In genomic region chr17:17794382-17794781, GRCh38 we compare ENCODE assay signal across 19 cellular contexts.
"Had no signal": no experiment of that assay in that cellular context is flagged by ENCODE, and none has a peak within 500 bp of the region (broad histone marks: within the 10 kb centered on the region; RNA-seq: fewer than 3 reads in every experiment).

No MANE protein-coding gene starts in this region.

- H3K27ac ChIP-seq: ascending aorta, breast epithelium, epithelial cell of prostate, ovary, SJSA1, tibial artery had no signal

- H3K4me3 ChIP-seq: ascending aorta, breast epithelium, ovary, SJSA1, spleen, tibial artery had no signal

- H3K27ac Mint-ChIP-seq: activated B cell treated with CpG ODN at 0.5 μM for 24 hours had no signal

- H3K9me3 Mint-ChIP-seq: activated B cell treated with CpG ODN at 0.5 μM for 24 hours; activated naive CD4-positive, alpha-beta T cell treated with anti-CD3 and anti-CD28 coated beads, Interleukin-2, amount 10 ng/mL, durations not matched to agents 7 days and 5 days; activated T-cell treated with anti-CD3 and anti-CD28 coated beads, Interleukin-2, amount 50 U/mL, for 4 hours had no signal

- H3K27me3 ChIP-seq: ascending aorta, breast epithelium, ovary, SJSA1, spleen, tibial artery had no signal

- DNase-seq: activated B cell treated with CpG ODN at 0.5 μM for 24 hours; activated CD4-positive, alpha-beta T cell treated with anti-CD3 and anti-CD28 coated beads for 4 hours; activated CD8-positive, alpha-beta memory T cell treated with anti-CD3 and anti-CD28 coated beads, Interleukin-2, amount 50 U/mL, for 4 hours; activated effector memory CD4-positive, alpha-beta T cell treated with Interleukin-2 at 50 U/mL for 16 hours; activated naive CD4-positive, alpha-beta T cell treated with anti-CD3 and anti-CD28 coated beads, Interleukin-2, amount 10 ng/mL, durations not matched to agents 7 days and 5 days; activated T-cell treated with anti-CD3 and anti-CD28 coated beads, Interleukin-2, amount 50 U/mL, for 4 hours; dermis blood vessel endothelial cell; foreskin fibroblast; islet precursor cell; midbrain; ovary; stimulated activated CD4-positive, alpha-beta T cell treated with anti-CD3 and anti-CD28 coated beads, Interleukin-4, amount 100 ng/mL, for 4 hours; stimulated activated naive CD4-positive, alpha-beta T cell treated with Interleukin-2 at 50 U/mL for 16 hours; tibial artery had no signal

- ATAC-seq: activated T-cell treated with anti-CD3 and anti-CD28 coated beads, Interleukin-2, amount 50 U/mL, for 4 hours had no signal

- H3K9me3 ChIP-seq: ascending aorta, breast epithelium, ovary, SJSA1, spleen, tibial artery had no signal

- H3K36me3 ChIP-seq: breast epithelium, ovary had no signal

- H3K4me3 Mint-ChIP-seq: activated B cell treated with CpG ODN at 0.5 μM for 24 hours; activated naive CD4-positive, alpha-beta T cell treated with anti-CD3 and anti-CD28 coated beads, Interleukin-2, amount 10 ng/mL, durations not matched to agents 7 days and 5 days had no signal

- H3K27me3 Mint-ChIP-seq: activated B cell treated with CpG ODN at 0.5 μM for 24 hours; activated naive CD4-positive, alpha-beta T cell treated with anti-CD3 and anti-CD28 coated beads, Interleukin-2, amount 10 ng/mL, durations not matched to agents 7 days and 5 days had no signal

- H3K4me1 ChIP-seq: ascending aorta, breast epithelium, SJSA1 had no signal
